In the genomic region with DNA sequence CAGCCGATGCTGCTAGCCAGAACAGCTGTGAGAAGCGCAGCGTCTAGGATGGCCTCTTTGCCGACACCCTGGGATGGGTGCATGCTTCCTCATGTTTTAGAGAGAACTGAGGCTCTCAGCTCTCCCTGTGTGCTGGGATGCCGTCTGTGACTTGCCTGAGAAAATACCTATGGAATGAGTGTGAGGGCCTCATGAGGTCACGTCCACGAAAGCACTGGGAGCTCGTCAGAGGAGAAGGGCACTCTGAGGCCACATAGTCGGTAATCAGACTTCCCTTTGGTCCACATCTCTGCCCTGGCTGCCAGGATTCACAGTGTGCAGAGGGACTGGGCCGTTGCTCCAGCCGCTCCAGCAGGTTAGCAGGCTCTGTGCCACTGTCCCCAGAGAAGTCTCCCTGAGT, we compare ENCODE assay signal across 11 cellular contexts. TPM values are rescaled to one million over a fixed set of nuclear protein-coding genes. Genes with fewer than 3 reads are reported as not detected.
A peak's percentile ranks its signal among the peaks of the same experiment; 100 is the strongest.
DNase-seq lines count a peak whose midpoint lies in the region; ATAC-seq and TF ChIP-seq lines count a peak whose summit lies in the region.
"Had no signal": no experiment of that assay in that cellular context is flagged by ENCODE, and none has a peak within 500 bp of the region (broad histone marks: within the 10 kb centered on the region; RNA-seq: fewer than 3 reads in every experiment).

No MANE protein-coding gene starts in this region.

- H3K4me1 ChIP-seq in CD4-positive, CD25-positive, alpha-beta regulatory T cell (ENCODE audit: control insufficient read depth, insufficient read depth, low read length, poor library complexity, severe bottlenecking), result no peaks in the 10 kb centered on the region
- H3K4me1 ChIP-seq in SJCRH30 (peaks cover 62% of the 10 kb centered on the region), ovary (ENCODE audit: insufficient read depth) (peaks cover 26% of the 10 kb centered on the region)

- H3K9me3 ChIP-seq in CD4-positive, CD25-positive, alpha-beta regulatory T cell (ENCODE audit: control insufficient read depth in 2 of 2, low read length in 2 of 2), result no peaks in the 10 kb centered on the region
- H3K9me3 ChIP-seq in SJCRH30 (replicated peaks), result no peaks in the 10 kb centered on the region
- no peaks in the 10 kb centered on the region for H3K9me3 ChIP-seq in ovary

- TF ChIP-seq POLR2A in ovary (IDR thresholded peaks at IDR 0.05), result no peak

- no peaks in the 10 kb centered on the region for H3K27me3 ChIP-seq in CD4-positive, CD25-positive, alpha-beta regulatory T cell (ENCODE audit: control insufficient read depth, insufficient read depth, low read length)
- no peaks in the 10 kb centered on the region for H3K27me3 ChIP-seq in SJCRH30
- H3K27me3 ChIP-seq in ovary, result no peaks in the 10 kb centered on the region

- H3K4me3 Mint-ChIP-seq in CD4-positive, CD25-positive, alpha-beta regulatory T cell, result no peak overlapping the region
- H3K4me3 Mint-ChIP-seq in activated T-cell treated with anti-CD3 and anti-CD28 coated beads, Interleukin-2, amount 50 U/mL, for 24 hours, result no peak overlapping the region

- peaks cover 7% of the 10 kb centered on the region for H3K36me3 ChIP-seq in CD4-positive, CD25-positive, alpha-beta regulatory T cell (ENCODE audit: control insufficient read depth, insufficient read depth, low read length)
- H3K36me3 ChIP-seq in SJCRH30 (no peaks in the 10 kb centered on the region), ovary (no peaks in the 10 kb centered on the region)

- no peak overlapping the region for H3K4me3 ChIP-seq in CD4-positive, CD25-positive, alpha-beta regulatory T cell (ENCODE audit: low read depth, low read length)
- H3K4me3 ChIP-seq in SJCRH30, result peak overlapping the region; percentile 10
- no peak overlapping the region for H3K4me3 ChIP-seq in fibroblast of pulmonary artery (replicated peaks; ENCODE audit: low read depth, low read length)
- no peak overlapping the region for H3K4me3 ChIP-seq in ovary

- ATAC-seq in CD4-positive, CD25-positive, alpha-beta regulatory T cell (ENCODE audit: low read depth in 2 of 2), result no peak
- ATAC-seq in GM21381 (IDR thresholded peaks at IDR 0.05; ENCODE audit: unreplicated experiment), result no peak

- peak overlapping the region in 2 of 3 donors; percentile 24 to 57 for H3K27ac Mint-ChIP-seq in CD4-positive, CD25-positive, alpha-beta regulatory T cell
- no peak overlapping the region for H3K27ac Mint-ChIP-seq in activated T-cell treated with anti-CD3 and anti-CD28 coated beads, Interleukin-2, amount 50 U/mL, for 24 hours
- H3K27ac Mint-ChIP-seq: activated T-helper 2 cell treated with anti-CD3 and anti-CD28 coated beads, Interferon-gamma antibody, Interleukin-2, Interleukin-4, amounts not matched to agents 10 μg/mL and 5 μg/mL and 100 μg/mL, durations not matched to agents 14 hours and 24 hours and 36 hours had no signal

- no peak for DNase-seq in CD4-positive, CD25-positive, alpha-beta regulatory T cell
- peak; percentile 72 to 77 for DNase-seq in SJCRH30
- DNase-seq in fibroblast of pulmonary artery (ENCODE audit: low read depth), result peak; percentile 96
- DNase-seq in ovary, result peak in 3 of 5 donors; percentile 29 to 56 (median 47)
- DNase-seq in NCI-H69 (lab: John Stamatoyannopoulos, UW), result no peak
- DNase-seq in activated T-cell treated with anti-CD3 and anti-CD28 coated beads, Interleukin-2, amount 50 U/mL, for 24 hours, result no peak
- DNase-seq in KG1 (lab: John Stamatoyannopoulos, UW), result no peak
- DNase-seq: GDM1; stimulated activated CD4-positive, alpha-beta T cell treated with anti-CD3 and anti-CD28 coated beads, Interleukin-2, amount 100 ng/mL, for 24 hours had no signal

- no peak for TF ChIP-seq CTCF in fibroblast of pulmonary artery (IDR thresholded peaks at IDR 0.05; ENCODE audit: low read length, missing control alignments)
- no peak for TF ChIP-seq CTCF in ovary (IDR thresholded peaks at IDR 0.05)

- no peaks in the 10 kb centered on the region for H3K9me3 Mint-ChIP-seq in CD4-positive, CD25-positive, alpha-beta regulatory T cell
- no peaks in the 10 kb centered on the region for H3K9me3 Mint-ChIP-seq in activated T-cell treated with anti-CD3 and anti-CD28 coated beads, Interleukin-2, amount 50 U/mL, for 24 hours
- H3K9me3 Mint-ChIP-seq: activated T-helper 2 cell treated with anti-CD3 and anti-CD28 coated beads, Interferon-gamma antibody, Interleukin-2, Interleukin-4, amounts not matched to agents 10 μg/mL and 5 μg/mL and 100 μg/mL, durations not matched to agents 14 hours and 24 hours and 36 hours had no signal

- no peak for TF ChIP-seq EP300 in ovary (IDR thresholded peaks at IDR 0.05)

- no peak overlapping the region for H3K27ac ChIP-seq in CD4-positive, CD25-positive, alpha-beta regulatory T cell (ENCODE audit: insufficient read depth, low read length, poor library complexity, severe bottlenecking)
- H3K27ac ChIP-seq in SJCRH30 (peak overlapping the region; percentile 85), ovary (no peak overlapping the region)

- peaks cover 13% of the 10 kb centered on the region for H3K36me3 Mint-ChIP-seq in CD4-positive, CD25-positive, alpha-beta regulatory T cell
- peaks cover 13% of the 10 kb centered on the region for H3K36me3 Mint-ChIP-seq in activated T-cell treated with anti-CD3 and anti-CD28 coated beads, Interleukin-2, amount 50 U/mL, for 24 hours (ENCODE audit: low read depth)

- 25 to 33% (median 27%) methylated on average over 11 of the region's 11 CpGs for WGBS in ovary, 3 donors

- intact Hi-C loops in ovary (cut with DNase I), result no loop called here

- peaks cover 0 to 16% (median 4%) of the 10 kb centered on the region in 4 donors for H3K4me1 Mint-ChIP-seq in CD4-positive, CD25-positive, alpha-beta regulatory T cell
- H3K4me1 Mint-ChIP-seq in activated T-cell treated with anti-CD3 and anti-CD28 coated beads, Interleukin-2, amount 50 U/mL, for 24 hours (ENCODE audit: low read depth), result peaks cover 17% of the 10 kb centered on the region

- no peaks in the 10 kb centered on the region for H3K27me3 Mint-ChIP-seq in CD4-positive, CD25-positive, alpha-beta regulatory T cell
- no peaks in the 10 kb centered on the region for H3K27me3 Mint-ChIP-seq in activated T-cell treated with anti-CD3 and anti-CD28 coated beads, Interleukin-2, amount 50 U/mL, for 24 hours

RNA-seq across cellular contexts. Expression of gene MICAL3, which starts 54.6 kb away (rescaled TPM):
- total RNA-seq in CD4-positive, CD25-positive, alpha-beta regulatory T cell, result 39.9 TPM
- polyA plus RNA-seq in CD4-positive, CD25-positive, alpha-beta regulatory T cell, result 1 to 10 TPM in 3 of 4 donors, under 1 TPM in 1; 0.71 to 2.3 (median 1.5) TPM
- 21.9 and 26.1 TPM in 2 replicates for total RNA-seq in SJCRH30 (2014; rRNA removed; shearing (Covaris generic))
- 100 to 1,000 TPM in 1 of 7 donors, 10 to 100 TPM in 6; 17.5 to 106 (median 81.6) TPM for total RNA-seq in ovary
- 10 to 100 TPM; 24.1 to 31.9 TPM for polyA plus RNA-seq in ovary

Comparison
In these comparisons a context has a peak if more than half of its experiments do, and no peak if none do; other contexts are left out.
1. DNase-seq: peak in SJCRH30 (2 of 2), fibroblast of pulmonary artery (single experiment) and ovary (3 of 5); none in CD4-positive, CD25-positive, alpha-beta regulatory T cell (0 of 3), NCI-H69 (single experiment), activated T-cell treated with anti-CD3 and anti-CD28 coated beads, Interleukin-2, amount 50 U/mL, for 24 hours (single experiment) and KG1 (single experiment).